ENCODE assay signal across 20 cellular contexts in genomic region chr16:5605404-5605803, GRCh38.
"Had no signal": no experiment of that assay in that cellular context is flagged by ENCODE, and none has a peak within 500 bp of the region (broad histone marks: within the 10 kb centered on the region; RNA-seq: fewer than 3 reads in every experiment).

No MANE protein-coding gene starts in this region.

- DNase-seq: activated CD4-positive, alpha-beta T cell treated with anti-CD3 and anti-CD28 coated beads, Interleukin-2, amount 10 ng/mL, durations not matched to agents 24 days and 14 days; activated CD4-positive, alpha-beta T cell treated with anti-CD3 and anti-CD28 coated beads, Interleukin-2, amount 50 U/mL, for 4 hours; activated effector memory CD4-positive, alpha-beta T cell treated with anti-CD3 and anti-CD28 coated beads, Interleukin-2, amount 50 U/mL, for 16 hours; activated naive CD4-positive, alpha-beta T cell; activated naive CD4-positive, alpha-beta T cell treated with anti-CD3 and anti-CD28 coated beads, Interleukin-2, amount 50 U/mL, for 16 hours; activated naive CD8-positive, alpha-beta T cell treated with anti-CD3 and anti-CD28 coated beads for 36 hours; activated T-cell treated with anti-CD3 and anti-CD28 coated beads, Interleukin-2, amount 50 U/mL, for 1 hour; activated T-cell treated with anti-CD3 and anti-CD28 coated beads, Interleukin-2, amount 50 U/mL, for 72 hours; amniotic stem cell; aorta; brain microvascular endothelial cell; central memory CD4-positive, alpha-beta T cell; NCI-H1048; NCI-H1436 treated with DMSO at 0.1 percent for 48 hours; NCI-H526; NK-92 treated with Interleukin-12 subunit alpha and Interleukin-12 subunit beta, amount 100 ng/mL, for 24 hours; Peyer's patch; Right ventricle myocardium superior; T-helper 1 cell; T-helper 9 cell had no signal

- H3K27ac ChIP-seq: brain microvascular endothelial cell, Peyer's patch had no signal

- H3K9me3 ChIP-seq: Peyer's patch had no signal

- H3K27me3 ChIP-seq: brain microvascular endothelial cell, Peyer's patch had no signal

- H3K36me3 ChIP-seq: brain microvascular endothelial cell, Peyer's patch had no signal

- H3K4me3 ChIP-seq: Peyer's patch had no signal

- H3K4me1 ChIP-seq: Peyer's patch had no signal
